In the genomic region with DNA sequence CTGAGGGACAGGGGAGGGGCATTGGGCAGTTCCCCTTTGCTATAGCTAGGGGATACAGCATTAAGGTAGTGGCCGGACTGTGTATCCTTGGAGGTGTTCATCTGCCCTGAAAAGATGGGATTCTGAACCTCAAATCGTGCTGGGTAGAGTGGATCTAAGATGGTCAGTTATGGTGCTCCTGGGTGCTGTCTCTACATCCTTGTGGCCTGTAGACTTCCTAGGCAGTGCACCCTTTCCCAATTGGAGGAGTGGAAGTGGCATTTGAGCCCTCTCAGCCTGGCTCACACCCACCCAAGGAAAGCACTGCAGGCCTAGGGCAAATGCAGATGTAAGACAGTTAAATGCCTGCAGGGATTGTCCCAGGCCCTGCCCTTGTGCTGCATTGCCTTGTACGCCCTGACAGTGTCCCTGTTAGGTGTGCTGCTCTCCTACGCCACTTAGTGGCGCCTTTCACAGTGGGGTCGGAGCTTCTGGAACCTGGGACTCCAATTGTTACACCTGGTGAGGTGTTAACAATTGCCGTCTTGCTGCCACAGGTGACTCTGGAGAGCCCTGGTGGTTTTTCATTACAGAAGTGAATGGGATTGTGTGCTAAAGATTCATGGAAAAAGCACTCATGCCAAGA, we compare ENCODE assay signal across 9 cellular contexts. TPM values are rescaled to one million over a fixed set of nuclear protein-coding genes. Genes with fewer than 3 reads are reported as not detected.
DNase-seq lines count a peak whose midpoint lies in the region; FAIRE-seq and TF ChIP-seq lines count a peak whose summit lies in the region.
"Had no signal": no experiment of that assay in that cellular context is flagged by ENCODE, and none has a peak within 500 bp of the region (broad histone marks: within the 10 kb centered on the region; RNA-seq: fewer than 3 reads in every experiment).

No MANE protein-coding gene starts in this region.

- H3K4me3 ChIP-seq in Loucy (ENCODE audit: low read length, poor library complexity, severe bottlenecking) (no peak overlapping the region), epithelial cell of proximal tubule (ENCODE audit: low read depth, low read length) (no peak overlapping the region)
- H3K4me3 ChIP-seq: BLaER1 treated with 17β-estradiol and CSF1 and Interleukin-3, amounts not matched to agents 10 nM and 100 nM had no signal

- no peaks in the 10 kb centered on the region for H3K79me2 ChIP-seq in Loucy (ENCODE audit: insufficient read depth, low read length)

- H2AFZ ChIP-seq in Loucy (ENCODE audit: low read length) = no peak overlapping the region

- no peak overlapping the region for H3K9ac ChIP-seq in Loucy (ENCODE audit: low read depth, low read length, poor library complexity, severe bottlenecking)
- H3K9ac ChIP-seq: BLaER1 treated with 17β-estradiol and CSF1 and Interleukin-3, amounts not matched to agents 10 nM and 100 nM had no signal

- H3K36me3 ChIP-seq in Loucy (ENCODE audit: insufficient read depth, low read length) = no peaks in the 10 kb centered on the region

- H3K9me3 ChIP-seq in Loucy (ENCODE audit: insufficient read depth, low read depth, low read length) = no peaks in the 10 kb centered on the region
- H3K9me3 ChIP-seq: BLaER1 treated with 17β-estradiol and CSF1 and Interleukin-3, amounts not matched to agents 10 nM and 100 nM had no signal

- H3K27ac Mint-ChIP-seq in activated CD4-positive, alpha-beta T cell treated with anti-CD3 and anti-CD28 coated beads, Interleukin-2, amount 10 ng/mL, durations not matched to agents 24 days and 14 days = no peak overlapping the region
- no peak overlapping the region for H3K27ac Mint-ChIP-seq in activated T-helper 1 cell treated with anti-CD3 and anti-CD28 coated beads, Interleukin-12 subunit alpha, Interleukin-12 subunit beta, Interleukin-2, Interleukin-4 antibody, amounts not matched to agents 30 ng/mL and 10 ng/mL and 1 ng/mL, durations not matched to agents 14 hours and 24 hours and 36 hours

- no peak for TF ChIP-seq POLR2A in H54 (IDR thresholded peaks at IDR 0.05; ENCODE audit: low read depth, low read length)

- H3K27me3 ChIP-seq in Loucy (ENCODE audit: insufficient read depth, low read length, poor library complexity, severe bottlenecking) = no peaks in the 10 kb centered on the region
- H3K27me3 ChIP-seq: BLaER1 treated with 17β-estradiol and CSF1 and Interleukin-3, amounts not matched to agents 10 nM and 100 nM had no signal

- no peak overlapping the region for H3K4me3 Mint-ChIP-seq in activated CD4-positive, alpha-beta T cell treated with anti-CD3 and anti-CD28 coated beads, Interleukin-2, amount 10 ng/mL, durations not matched to agents 24 days and 14 days
- H3K4me3 Mint-ChIP-seq in activated T-helper 1 cell treated with anti-CD3 and anti-CD28 coated beads, Interleukin-12 subunit alpha, Interleukin-12 subunit beta, Interleukin-2, Interleukin-4 antibody, amounts not matched to agents 30 ng/mL and 10 ng/mL and 1 ng/mL, durations not matched to agents 14 hours and 24 hours and 36 hours = no peak overlapping the region

- no peaks in the 10 kb centered on the region for H4K20me1 ChIP-seq in Loucy (ENCODE audit: insufficient read depth, low read length, poor library complexity, severe bottlenecking)

- no peaks in the 10 kb centered on the region for H3K36me3 Mint-ChIP-seq in activated CD4-positive, alpha-beta T cell treated with anti-CD3 and anti-CD28 coated beads, Interleukin-2, amount 10 ng/mL, durations not matched to agents 24 days and 14 days (ENCODE audit: low read depth)
- no peaks in the 10 kb centered on the region for H3K36me3 Mint-ChIP-seq in activated T-helper 1 cell treated with anti-CD3 and anti-CD28 coated beads, Interleukin-12 subunit alpha, Interleukin-12 subunit beta, Interleukin-2, Interleukin-4 antibody, amounts not matched to agents 30 ng/mL and 10 ng/mL and 1 ng/mL, durations not matched to agents 14 hours and 24 hours and 36 hours (ENCODE audit: low read depth)

- intact Hi-C loops in activated CD4-positive, alpha-beta T cell treated with anti-CD3 and anti-CD28 coated beads, Interleukin-2, amount 10 ng/mL, durations not matched to agents 24 days and 14 days (cut with micrococcal nuclease) = no loop called here
- intact Hi-C loops in activated T-helper 1 cell treated with anti-CD3 and anti-CD28 coated beads, Interleukin-12 subunit alpha, Interleukin-12 subunit beta, Interleukin-2, Interleukin-4 antibody, amounts not matched to agents 30 ng/mL and 10 ng/mL and 1 ng/mL, durations not matched to agents 14 hours and 24 hours and 36 hours (cut with micrococcal nuclease) = no loop called here

- no peak for FAIRE-seq in H54 (lab: Jason Lieb, UNC)

- no peaks in the 10 kb centered on the region for H3K9me2 ChIP-seq in Loucy (replicated peaks; ENCODE audit: low read depth, low read length)

- H3K4me1 Mint-ChIP-seq in activated CD4-positive, alpha-beta T cell treated with anti-CD3 and anti-CD28 coated beads, Interleukin-2, amount 10 ng/mL, durations not matched to agents 24 days and 14 days = no peaks in the 10 kb centered on the region
- no peaks in the 10 kb centered on the region for H3K4me1 Mint-ChIP-seq in activated T-helper 1 cell treated with anti-CD3 and anti-CD28 coated beads, Interleukin-12 subunit alpha, Interleukin-12 subunit beta, Interleukin-2, Interleukin-4 antibody, amounts not matched to agents 30 ng/mL and 10 ng/mL and 1 ng/mL, durations not matched to agents 14 hours and 24 hours and 36 hours (ENCODE audit: low read depth)

- TF ChIP-seq CTCF in Loucy (conservative IDR thresholded peaks at IDR 0.05; ENCODE audit: low read length) (peak; percentile 71), epithelial cell of proximal tubule (conservative IDR thresholded peaks at IDR 0.05; ENCODE audit: low read depth, low read length) (peak; percentile 42)

- DNase-seq in activated CD4-positive, alpha-beta T cell treated with anti-CD3 and anti-CD28 coated beads, Interleukin-2, amount 10 ng/mL, durations not matched to agents 24 days and 14 days = peak; percentile 67
- no peak for DNase-seq in activated CD4-positive, alpha-beta T cell treated with anti-CD3 and anti-CD28 coated beads for 4 hours
- DNase-seq in H54 (ENCODE audit: insufficient read length, low spot score) = peak; percentile 15
- DNase-seq in epithelial cell of proximal tubule (ENCODE audit: low read depth) = no peak
- DNase-seq in SHP77 treated with DMSO at 0.1 percent for 48 hours (lab: John Stamatoyannopoulos, UW) = no peak
- DNase-seq in superior temporal gyrus (ENCODE audit: extremely low spot score) = no peak
- DNase-seq in activated T-helper 1 cell treated with anti-CD3 and anti-CD28 coated beads, Interleukin-12 subunit alpha, Interleukin-12 subunit beta, Interleukin-2, Interleukin-4 antibody, amounts not matched to agents 30 ng/mL and 10 ng/mL and 1 ng/mL, durations not matched to agents 14 hours and 24 hours and 36 hours (ENCODE audit: low spot score) = no peak

- no peaks in the 10 kb centered on the region for H3K9me3 Mint-ChIP-seq in activated CD4-positive, alpha-beta T cell treated with anti-CD3 and anti-CD28 coated beads, Interleukin-2, amount 10 ng/mL, durations not matched to agents 24 days and 14 days
- H3K9me3 Mint-ChIP-seq in activated T-helper 1 cell treated with anti-CD3 and anti-CD28 coated beads, Interleukin-12 subunit alpha, Interleukin-12 subunit beta, Interleukin-2, Interleukin-4 antibody, amounts not matched to agents 30 ng/mL and 10 ng/mL and 1 ng/mL, durations not matched to agents 14 hours and 24 hours and 36 hours = no peaks in the 10 kb centered on the region

- H3K4me1 ChIP-seq in Loucy (ENCODE audit: insufficient read depth, low read length, poor library complexity, severe bottlenecking) = no peaks in the 10 kb centered on the region

- H3K4me2 ChIP-seq in Loucy (ENCODE audit: low read depth, low read length, poor library complexity, severe bottlenecking) = no peak overlapping the region

- peaks cover 2% of the 10 kb centered on the region for H3K27me3 Mint-ChIP-seq in activated CD4-positive, alpha-beta T cell treated with anti-CD3 and anti-CD28 coated beads, Interleukin-2, amount 10 ng/mL, durations not matched to agents 24 days and 14 days
- no peaks in the 10 kb centered on the region for H3K27me3 Mint-ChIP-seq in activated T-helper 1 cell treated with anti-CD3 and anti-CD28 coated beads, Interleukin-12 subunit alpha, Interleukin-12 subunit beta, Interleukin-2, Interleukin-4 antibody, amounts not matched to agents 30 ng/mL and 10 ng/mL and 1 ng/mL, durations not matched to agents 14 hours and 24 hours and 36 hours (ENCODE audit: insufficient read depth)

- no peaks in the 10 kb centered on the region for H3F3A ChIP-seq in Loucy (ENCODE audit: low read depth)

RNA-seq across cellular contexts. Expression of gene PPFIBP2, which starts 35.0 kb away (rescaled TPM):
- 1.2 and 1.6 TPM in 2 replicates for total RNA-seq in activated CD4-positive, alpha-beta T cell treated with anti-CD3 and anti-CD28 coated beads, Interleukin-2, amount 10 ng/mL, durations not matched to agents 24 days and 14 days
- 1.6 and 1.7 TPM in 2 replicates for total RNA-seq in epithelial cell of proximal tubule
- 0.62 and 2.9 TPM in 2 replicates for total RNA-seq in activated T-helper 1 cell treated with anti-CD3 and anti-CD28 coated beads, Interleukin-12 subunit alpha, Interleukin-12 subunit beta, Interleukin-2, Interleukin-4 antibody, amounts not matched to agents 30 ng/mL and 10 ng/mL and 1 ng/mL, durations not matched to agents 14 hours and 24 hours and 36 hours

Comparison
In these comparisons a context has a peak if more than half of its experiments do, and no peak if none do; other contexts are left out.
1. DNase-seq: peak in activated CD4-positive, alpha-beta T cell treated with anti-CD3 and anti-CD28 coated beads, Interleukin-2, amount 10 ng/mL, durations not matched to agents 24 days and 14 days (single experiment) and H54 (single experiment); none in activated CD4-positive, alpha-beta T cell treated with anti-CD3 and anti-CD28 coated beads for 4 hours (0 of 2), epithelial cell of proximal tubule (single experiment), SHP77 treated with DMSO at 0.1 percent for 48 hours (single experiment), superior temporal gyrus (single experiment) and activated T-helper 1 cell treated with anti-CD3 and anti-CD28 coated beads, Interleukin-12 subunit alpha, Interleukin-12 subunit beta, Interleukin-2, Interleukin-4 antibody, amounts not matched to agents 30 ng/mL and 10 ng/mL and 1 ng/mL, durations not matched to agents 14 hours and 24 hours and 36 hours (single experiment).